Comparison of ENCODE assay signal across 28 cellular contexts in the genomic region with DNA sequence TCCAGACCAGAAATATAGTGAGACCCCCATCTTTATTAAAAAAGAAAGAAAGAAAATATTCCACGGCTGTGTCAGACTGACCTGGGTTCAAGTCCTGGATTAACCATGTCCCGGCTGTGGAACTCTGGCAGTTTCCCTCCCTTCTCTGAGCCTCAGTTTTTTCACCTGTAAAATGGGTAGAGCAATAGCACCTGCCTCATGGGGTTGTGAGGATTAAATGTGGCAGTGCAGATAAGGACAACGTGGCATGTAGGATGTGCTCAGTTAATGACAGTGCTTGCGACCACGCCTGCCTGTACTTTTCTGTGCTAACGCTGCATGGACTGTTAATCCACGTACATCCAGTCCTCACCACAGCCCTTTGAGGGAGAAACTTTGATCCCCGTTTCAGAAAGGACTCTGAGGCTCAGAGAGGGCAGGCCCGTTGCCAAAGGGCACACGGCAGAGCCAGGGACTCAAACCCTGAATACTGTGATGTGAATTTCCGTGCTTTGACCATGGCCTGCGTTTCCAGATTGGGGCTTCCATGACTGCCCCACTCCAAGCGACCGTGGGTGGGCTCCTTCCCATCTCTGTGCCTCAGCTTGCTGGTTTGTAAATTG. TPM values are rescaled to one million over a fixed set of nuclear protein-coding genes. Genes with fewer than 3 reads are reported as not detected.
"Had no signal": no experiment of that assay in that cellular context is flagged by ENCODE, and none has a peak within 500 bp of the region (broad histone marks: within the 10 kb centered on the region; RNA-seq: fewer than 3 reads in every experiment).

No MANE protein-coding gene starts in this region.

- H3K36me3 ChIP-seq: adrenal gland, SJCRH30 had no signal

- H3K4me3 ChIP-seq: adrenal gland, SJCRH30 had no signal

- ATAC-seq: activated T-cell treated with anti-CD3 and anti-CD28 coated beads, Interleukin-2, amount 50 U/mL, for 72 hours; Panc1 had no signal

- DNase-seq: activated CD4-positive, alpha-beta memory T cell treated with anti-CD3 and anti-CD28 coated beads for 36 hours; activated CD4-positive, alpha-beta T cell treated with anti-CD3 and anti-CD28 coated beads, Interleukin-2, amount 10 ng/mL, durations not matched to agents 7 days and 5 days; activated CD4-positive, CD25-positive, alpha-beta regulatory T cell; activated naive CD4-positive, alpha-beta T cell treated with anti-CD3 and anti-CD28 coated beads, Interleukin-2, amount 50 U/mL, for 16 hours; activated naive CD8-positive, alpha-beta T cell treated with anti-CD3 and anti-CD28 coated beads, Interleukin-2, amount 10 ng/mL, durations not matched to agents 7 days and 5 days; activated T-cell treated with anti-CD3 and anti-CD28 coated beads, Interleukin-2, amount 50 U/mL, for 72 hours; adrenal gland; anterior cingulate cortex; NCI-H1092; NCI-H1417; NCI-H1930; NCI-H2171; NCI-H2227 treated with DMSO at 0.1 percent for 48 hours; NCI-H446 treated with DMSO at 0.1 percent for 48 hours; NCI-H524 treated with DMSO at 0.1 percent for 48 hours; NCI-H748 treated with DMSO at 0.1 percent for 48 hours; Right ventricle myocardium superior; SJCRH30; T-helper 1 cell had no signal

- H3K27me3 ChIP-seq: adrenal gland, SJCRH30 had no signal

- H3K9me3 ChIP-seq: adrenal gland, SJCRH30, SK-N-SH had no signal

- H3K9ac ChIP-seq: KMS-11, SK-N-SH had no signal

- H3K4me1 ChIP-seq: adrenal gland had no signal

- H3K27ac ChIP-seq: adrenal gland, KMS-11, RWPE1, SJCRH30, VCaP had no signal

- H3K4me2 ChIP-seq: KMS-11, SK-N-SH had no signal

RNA-seq across cellular contexts. Expression of gene SBK2, which starts 16.1 kb away (rescaled TPM):
- total RNA-seq: activated CD4-positive, alpha-beta memory T cell treated with anti-CD3 and anti-CD28 coated beads for 36 hours; activated CD4-positive, alpha-beta T cell treated with anti-CD3 and anti-CD28 coated beads, Interleukin-2, amount 10 ng/mL, durations not matched to agents 7 days and 5 days; activated CD8-positive, alpha-beta memory T cell treated with anti-CD3 and anti-CD28 coated beads for 36 hours; activated naive CD8-positive, alpha-beta T cell treated with anti-CD3 and anti-CD28 coated beads, Interleukin-2, amount 10 ng/mL, durations not matched to agents 7 days and 5 days; activated T-cell treated with anti-CD3 and anti-CD28 coated beads, Interleukin-2, amount 50 U/mL, for 72 hours; adrenal gland; MCF 10A; OCI-LY7; T-helper 2 cell treated with Interferon-gamma antibody and Interleukin-4, amounts not matched to agents 100 ng/mL and 5 ng/mL, for 36 hours had no signal
- polyA plus RNA-seq: adrenal gland had no signal

RNA-seq across cellular contexts. Expression of gene SBK3, which starts 24.6 kb away (rescaled TPM):
- total RNA-seq: activated CD4-positive, alpha-beta memory T cell treated with anti-CD3 and anti-CD28 coated beads for 36 hours; activated CD4-positive, alpha-beta T cell treated with anti-CD3 and anti-CD28 coated beads, Interleukin-2, amount 10 ng/mL, durations not matched to agents 7 days and 5 days; activated CD8-positive, alpha-beta memory T cell treated with anti-CD3 and anti-CD28 coated beads for 36 hours; activated naive CD8-positive, alpha-beta T cell treated with anti-CD3 and anti-CD28 coated beads, Interleukin-2, amount 10 ng/mL, durations not matched to agents 7 days and 5 days; activated T-cell treated with anti-CD3 and anti-CD28 coated beads, Interleukin-2, amount 50 U/mL, for 72 hours; MCF 10A; T-helper 2 cell treated with Interferon-gamma antibody and Interleukin-4, amounts not matched to agents 100 ng/mL and 5 ng/mL, for 36 hours had no signal
